14 cellular contexts compared by ENCODE assay signal in genomic region chr17:80283116-80283852, GRCh38. TPM values are rescaled to one million over a fixed set of nuclear protein-coding genes. Genes with fewer than 3 reads are reported as not detected.
DNase-seq lines count a peak whose midpoint lies in the region; ATAC-seq, FAIRE-seq and TF ChIP-seq lines count a peak whose summit lies in the region.
"Had no signal": no experiment of that assay in that cellular context is flagged by ENCODE, and none has a peak within 500 bp of the region (broad histone marks: within the 10 kb centered on the region; RNA-seq: fewer than 3 reads in every experiment).

No MANE protein-coding gene starts in this region.

- no peaks in the 10 kb centered on the region for H3K9me3 ChIP-seq in GM12878 (replicated peaks; ENCODE audit: control insufficient read depth, insufficient read depth, low read length)

- peak overlapping the region; percentile 58 for H3K27ac Mint-ChIP-seq in activated naive CD8-positive, alpha-beta T cell
- no peak overlapping the region for H3K27ac Mint-ChIP-seq in activated naive CD8-positive, alpha-beta T cell treated with anti-CD3 and anti-CD28 coated beads, Interleukin-2, amount 50 U/mL, for 24 hours
- H3K27ac Mint-ChIP-seq in stimulated activated effector memory CD8-positive, alpha-beta T cell treated with anti-CD3 and anti-CD28 coated beads, Interleukin-12 subunit alpha, Interleukin-12 subunit beta, amount 100 ng/mL, for 72 hours, result peak overlapping the region; percentile 70
- H3K27ac Mint-ChIP-seq in activated T-cell treated with anti-CD3 and anti-CD28 coated beads, Interleukin-2, amount 50 U/mL, for 72 hours, result no peak overlapping the region

- TF ChIP-seq CTCF in GM12878 (IDR thresholded peaks at IDR 0.05 in 2 of 3, conservative IDR thresholded peaks at IDR 0.05 in 1 of 3; ENCODE audit: control insufficient read depth in 2 of 3, extremely low read depth in 1 of 3, insufficient read depth in 1 of 3, low read depth in 3 of 3, low read length in 3 of 3), result no peak
- TF ChIP-seq CTCF in RWPE1 (conservative IDR thresholded peaks at IDR 0.05; ENCODE audit: low read depth), result no peak

- H3K4me1 ChIP-seq in GM12878 (ENCODE audit: control insufficient read depth, insufficient read depth, low read length), result no peaks in the 10 kb centered on the region

- POLR2A ChIA-PET in GM12878 (lab: Charles Lee) (no interaction called here), RWPE1 (lab: Yijun Ruan, JAX; ENCODE audit: low non-redundant PET) (no interaction called here)

- TF ChIP-seq POLR2A in GM12878 (IDR thresholded peaks at IDR 0.05; ENCODE audit: low read depth, low read length), result 0 out of 2 replicates have a peak, but pooled peaks have one; percentile 22

- no peak for TF ChIP-seq EP300 in GM12878 (IDR thresholded peaks at IDR 0.05; ENCODE audit: borderline replicate concordance in 1 of 2, control insufficient read depth in 1 of 2, low read depth in 2 of 2, low read length in 2 of 2)

- H3K4me3 Mint-ChIP-seq in activated naive CD8-positive, alpha-beta T cell, result no peak overlapping the region
- no peak overlapping the region for H3K4me3 Mint-ChIP-seq in activated naive CD8-positive, alpha-beta T cell treated with anti-CD3 and anti-CD28 coated beads, Interleukin-2, amount 50 U/mL, for 24 hours
- no peak overlapping the region for H3K4me3 Mint-ChIP-seq in stimulated activated effector memory CD8-positive, alpha-beta T cell treated with anti-CD3 and anti-CD28 coated beads, Interleukin-12 subunit alpha, Interleukin-12 subunit beta, amount 100 ng/mL, for 72 hours
- H3K4me3 Mint-ChIP-seq in activated T-cell treated with anti-CD3 and anti-CD28 coated beads, Interleukin-2, amount 50 U/mL, for 72 hours, result no peak overlapping the region
- H3K4me3 Mint-ChIP-seq: neural crest cell had no signal

- H3K27me3 ChIP-seq in GM12878 (replicated peaks in 1 of 2; ENCODE audit: control insufficient read depth in 2 of 2, insufficient read depth in 2 of 2, low read length in 1 of 2), result no peaks in the 10 kb centered on the region

- ATAC-seq in activated naive CD8-positive, alpha-beta T cell treated with anti-CD3 and anti-CD28 coated beads, Interleukin-2, amount 50 U/mL, for 24 hours, result no peak
- no peak for ATAC-seq in GM12878
- ATAC-seq in stimulated activated effector memory CD8-positive, alpha-beta T cell treated with anti-CD3 and anti-CD28 coated beads, Interleukin-12 subunit alpha, Interleukin-12 subunit beta, amount 100 ng/mL, for 72 hours, result no peak
- no peak for ATAC-seq in activated T-cell treated with anti-CD3 and anti-CD28 coated beads, Interleukin-2, amount 50 U/mL, for 72 hours (replicated peaks in 1 of 2)

- 84% methylated on average over 19 of the region's 19 CpGs for WGBS in GM12878 (ENCODE audit: insufficient coverage, insufficient replicate concordance, low lambda C conversion rate, missing lambda C conversion rate)

- H3K4me3 ChIP-seq in GM12878, result no peak overlapping the region

- H3K27me3 Mint-ChIP-seq in activated naive CD8-positive, alpha-beta T cell, result no peaks in the 10 kb centered on the region
- no peaks in the 10 kb centered on the region for H3K27me3 Mint-ChIP-seq in activated naive CD8-positive, alpha-beta T cell treated with anti-CD3 and anti-CD28 coated beads, Interleukin-2, amount 50 U/mL, for 24 hours
- no peaks in the 10 kb centered on the region for H3K27me3 Mint-ChIP-seq in activated T-cell treated with anti-CD3 and anti-CD28 coated beads, Interleukin-2, amount 50 U/mL, for 72 hours (ENCODE audit: low read depth)

- SMC1A ChIA-PET in GM12878 (lab: Charles Lee; ENCODE audit: uncharacterized antibody, unreplicated experiment), result interaction anchor here (1.2 kb wide), 1 partner anchor 20 kb away, joined by 4 read pairs; no protein-coding TSS in a partner anchor

- no peaks in the 10 kb centered on the region for H3K36me3 Mint-ChIP-seq in activated naive CD8-positive, alpha-beta T cell
- H3K36me3 Mint-ChIP-seq in activated naive CD8-positive, alpha-beta T cell treated with anti-CD3 and anti-CD28 coated beads, Interleukin-2, amount 50 U/mL, for 24 hours (ENCODE audit: low read depth), result peaks cover 15% of the 10 kb centered on the region
- no peaks in the 10 kb centered on the region for H3K36me3 Mint-ChIP-seq in stimulated activated effector memory CD8-positive, alpha-beta T cell treated with anti-CD3 and anti-CD28 coated beads, Interleukin-12 subunit alpha, Interleukin-12 subunit beta, amount 100 ng/mL, for 72 hours
- peaks cover 12 to 30% of the 10 kb centered on the region in 2 donors for H3K36me3 Mint-ChIP-seq in activated T-cell treated with anti-CD3 and anti-CD28 coated beads, Interleukin-2, amount 50 U/mL, for 72 hours (ENCODE audit: insufficient read depth in 2 of 2)

- TF ChIP-seq RAD21 in GM12878 (IDR thresholded peaks at IDR 0.05; ENCODE audit: insufficient read depth, low read depth, low read length), result no peak

- H2AFZ ChIP-seq in GM12878 (ENCODE audit: control insufficient read depth, low read depth, low read length), result no peak overlapping the region

- DNase-seq in activated naive CD8-positive, alpha-beta T cell treated with anti-CD3 and anti-CD28 coated beads, Interleukin-2, amount 50 U/mL, for 24 hours, result no peak
- DNase-seq in NCI-H2196 (lab: John Stamatoyannopoulos, UW; ENCODE audit: unreplicated experiment) (peak; percentile 56), GM12878 (ENCODE audit: low read depth, low spot score) (no peak), NAMALWA (ENCODE audit: low spot score) (no peak), RWPE1 (ENCODE audit: low spot score) (no peak)
- DNase-seq in stimulated activated effector memory CD8-positive, alpha-beta T cell treated with anti-CD3 and anti-CD28 coated beads, Interleukin-12 subunit alpha, Interleukin-12 subunit beta, amount 100 ng/mL, for 72 hours (ENCODE audit: low spot score in 2 of 2), result no peak
- no peak for DNase-seq in activated T-cell treated with anti-CD3 and anti-CD28 coated beads, Interleukin-2, amount 50 U/mL, for 72 hours
- DNase-seq: activated CD4-positive, alpha-beta T cell treated with anti-CD3 and anti-CD28 coated beads for 48 hours; KG1; NCI-H1105 treated with DMSO at 0.1 percent for 48 hours; NCI-H524 treated with DMSO at 0.1 percent for 48 hours; T1000 had no signal

- H4K20me1 ChIP-seq in GM12878 (ENCODE audit: control insufficient read depth, insufficient read depth), result 0 out of 2 replicates have a peak, but pooled peaks cover 2% of the 10 kb centered on the region

- peaks cover 25% of the 10 kb centered on the region for H3K4me1 Mint-ChIP-seq in activated naive CD8-positive, alpha-beta T cell (ENCODE audit: low read depth)
- H3K4me1 Mint-ChIP-seq in activated naive CD8-positive, alpha-beta T cell treated with anti-CD3 and anti-CD28 coated beads, Interleukin-2, amount 50 U/mL, for 24 hours, result peaks cover 9% of the 10 kb centered on the region
- peaks cover 42% of the 10 kb centered on the region for H3K4me1 Mint-ChIP-seq in stimulated activated effector memory CD8-positive, alpha-beta T cell treated with anti-CD3 and anti-CD28 coated beads, Interleukin-12 subunit alpha, Interleukin-12 subunit beta, amount 100 ng/mL, for 72 hours
- H3K4me1 Mint-ChIP-seq in activated T-cell treated with anti-CD3 and anti-CD28 coated beads, Interleukin-2, amount 50 U/mL, for 72 hours (ENCODE audit: low read depth), result peaks cover 16% of the 10 kb centered on the region

- RAD21 ChIA-PET in GM12878 (lab: Charles Lee; ENCODE audit: unreplicated experiment), result no interaction called here

- no peak overlapping the region for H3K27ac ChIP-seq in GM12878 (ENCODE audit: control insufficient read depth, insufficient read depth)
- H3K27ac ChIP-seq in RWPE1, result no peak overlapping the region

- H3K79me2 ChIP-seq in GM12878 (ENCODE audit: control insufficient read depth, insufficient read depth, low read length), result no peaks in the 10 kb centered on the region; the same call in none of the 2 replicates

- H3K36me3 ChIP-seq in GM12878 (ENCODE audit: control insufficient read depth in 2 of 2, insufficient read depth in 2 of 2, low read length in 1 of 2), result peaks cover 9 to 33% of the 10 kb centered on the region in 2 experiments; a peak in 3 of 4 replicates

- in situ Hi-C loops in GM12878 (cut with MboI), result no loop called here

- intact Hi-C loops in GM12878 (cut with micrococcal nuclease; ENCODE audit: unreplicated experiment), result no loop called here

- H3K9me3 Mint-ChIP-seq in activated naive CD8-positive, alpha-beta T cell (ENCODE audit: low read depth), result no peaks in the 10 kb centered on the region
- no peaks in the 10 kb centered on the region for H3K9me3 Mint-ChIP-seq in activated naive CD8-positive, alpha-beta T cell treated with anti-CD3 and anti-CD28 coated beads, Interleukin-2, amount 50 U/mL, for 24 hours
- no peaks in the 10 kb centered on the region for H3K9me3 Mint-ChIP-seq in stimulated activated effector memory CD8-positive, alpha-beta T cell treated with anti-CD3 and anti-CD28 coated beads, Interleukin-12 subunit alpha, Interleukin-12 subunit beta, amount 100 ng/mL, for 72 hours
- no peaks in the 10 kb centered on the region for H3K9me3 Mint-ChIP-seq in activated T-cell treated with anti-CD3 and anti-CD28 coated beads, Interleukin-2, amount 50 U/mL, for 72 hours
- H3K9me3 Mint-ChIP-seq: neural crest cell had no signal

- no peak for FAIRE-seq in GM12878 (lab: Jason Lieb, UNC)

- BruUV-seq in GM12878 (replicated peaks; lab: Mats Ljungman, UMichigan), result no TSS peak

- H3K4me2 ChIP-seq in GM12878 (ENCODE audit: control insufficient read depth, insufficient read depth), result no peak overlapping the region

- H3K9ac ChIP-seq in GM12878 (ENCODE audit: control insufficient read depth, insufficient read depth, low read length), result no peak overlapping the region

- CTCF ChIA-PET in GM12878 (lab: Yijun Ruan, JAX), result no interaction called here
- CTCF ChIA-PET in RWPE1 (lab: Yijun Ruan, JAX), result no interaction called here

TF ChIP-seq in GM12878, 131 proteins besides CTCF, POLR2A, EP300 and RAD21 (continues in another document):
- no peak for TF ChIP-seq IKZF1 (conservative IDR thresholded peaks at IDR 0.05)

RNA-seq across cellular contexts. Expression of gene RNF213, which starts 22.6 kb away (rescaled TPM):
- total RNA-seq in GM12878 (2013; cell fraction: nucleolus; rRNA removed), result 595 and 707 TPM in 2 replicates
- 84.7 and 105 TPM in 2 replicates for total RNA-seq in GM12878 (2014; rRNA removed)
- total RNA-seq in GM12878 (2014; rRNA removed; fragmentation: Illumina TruSeq; extraction: Trizol), result 54.8 and 60.3 TPM in 2 replicates
- total RNA-seq in GM12878 (2021), result 129 and 145 TPM in 2 replicates
- polyA plus RNA-seq in GM12878 (2011; ENCODE audit: low read depth), result 66.3 TPM
- 58.2 and 76.8 TPM in 2 replicates for polyA plus RNA-seq in GM12878 (2011; rRNA removed)
- 51.9 and 56.6 TPM in 2 replicates for polyA plus RNA-seq in GM12878 (2011; cell fraction: cytosol; rRNA removed)
- 460 and 635 TPM in 2 replicates for polyA plus RNA-seq in GM12878 (2011; cell fraction: nucleus; rRNA removed)
- 82.0 and 104 TPM in 2 replicates for polyA plus RNA-seq in GM12878 (2012)
- 97.1 and 113 TPM in 2 replicates for polyA plus RNA-seq in GM12878 (2014; fragmentation: Illumina TruSeq; extraction: Trizol)
- polyA plus RNA-seq in GM12878 (2014; fragmentation: Nextera tagmentation; extraction: Ambion mirVana), result 10 to 100 TPM; 18.6 to 23.6 TPM
- 79.3 and 95.1 TPM in 2 replicates for polyA plus RNA-seq in GM12878 (2014; rRNA removed)
- 10 to 100 TPM; 52.4 to 53.6 TPM for polyA plus RNA-seq in GM12878 (2016; fragmentation: Nextera tagmentation; extraction: Ambion mirVana)
- 191 and 202 TPM in 2 replicates for polyA minus RNA-seq in GM12878 (2011; rRNA and poly(A)+ RNA removed)
- polyA minus RNA-seq in GM12878 (2011; cell fraction: cytosol; rRNA and poly(A)+ RNA removed), result 72.8 and 86.2 TPM in 2 replicates
- polyA minus RNA-seq in GM12878 (2011; cell fraction: nucleus; rRNA and poly(A)+ RNA removed), result 196 and 291 TPM in 2 replicates
- total RNA-seq in activated T-cell treated with anti-CD3 and anti-CD28 coated beads, Interleukin-2, amount 50 U/mL, for 72 hours, result 100 to 1,000 TPM; 546 to 651 TPM

Comparison
In these comparisons a context has a peak if more than half of its experiments do, and no peak if none do; other contexts are left out.
1. H3K27ac Mint-ChIP-seq: peak in activated naive CD8-positive, alpha-beta T cell (single experiment) and stimulated activated effector memory CD8-positive, alpha-beta T cell treated with anti-CD3 and anti-CD28 coated beads, Interleukin-12 subunit alpha, Interleukin-12 subunit beta, amount 100 ng/mL, for 72 hours (single experiment); none in activated naive CD8-positive, alpha-beta T cell treated with anti-CD3 and anti-CD28 coated beads, Interleukin-2, amount 50 U/mL, for 24 hours (single experiment) and activated T-cell treated with anti-CD3 and anti-CD28 coated beads, Interleukin-2, amount 50 U/mL, for 72 hours (single experiment).